Comparison of ENCODE assay signal across 11 cellular contexts in the genomic region with DNA sequence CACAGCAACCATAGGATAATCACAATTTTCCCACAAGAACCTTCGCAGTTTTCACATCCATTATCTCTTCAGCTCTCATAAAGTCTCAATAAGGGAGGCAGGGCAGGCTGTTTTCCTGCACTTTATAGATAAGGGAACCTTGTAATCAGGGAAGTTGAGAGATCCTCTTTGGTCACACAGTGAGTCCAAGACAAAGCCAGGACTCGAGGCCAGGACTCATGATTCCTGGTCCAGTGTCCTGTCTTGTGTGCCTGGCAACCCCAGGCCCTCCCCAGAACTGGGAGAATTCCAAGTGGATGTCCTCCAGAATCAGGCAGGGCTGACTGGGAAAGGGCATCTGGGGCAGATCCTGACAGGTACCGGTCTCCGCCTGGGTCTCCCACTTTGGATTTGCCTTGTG. TPM values are rescaled to one million over a fixed set of nuclear protein-coding genes. Genes with fewer than 3 reads are reported as not detected.
"Had no signal": no experiment of that assay in that cellular context is flagged by ENCODE, and none has a peak within 500 bp of the region (broad histone marks: within the 10 kb centered on the region; RNA-seq: fewer than 3 reads in every experiment).

No MANE protein-coding gene starts in this region.

- H3K27me3 Mint-ChIP-seq: activated naive CD4-positive, alpha-beta T cell treated with anti-CD3 and anti-CD28 coated beads, Interleukin-2, amount 50 U/mL, for 24 hours had no signal

- H3K27ac Mint-ChIP-seq: activated naive CD4-positive, alpha-beta T cell treated with anti-CD3 and anti-CD28 coated beads, Interleukin-2, amount 50 U/mL, for 24 hours had no signal

- H3K9me3 Mint-ChIP-seq: activated naive CD4-positive, alpha-beta T cell treated with anti-CD3 and anti-CD28 coated beads, Interleukin-2, amount 50 U/mL, for 24 hours had no signal

- H3K27me3 ChIP-seq: thyroid gland, uterus had no signal

- H3K4me1 ChIP-seq: uterus had no signal

- ATAC-seq: esophagus mucosa, left colon had no signal

- H3K9me3 ChIP-seq: thyroid gland, uterus had no signal

- H3K4me3 ChIP-seq: thyroid gland, uterus had no signal

- H3K4me3 Mint-ChIP-seq: activated naive CD4-positive, alpha-beta T cell treated with anti-CD3 and anti-CD28 coated beads, Interleukin-2, amount 50 U/mL, for 24 hours had no signal

- H3K4me1 Mint-ChIP-seq: activated naive CD4-positive, alpha-beta T cell treated with anti-CD3 and anti-CD28 coated beads, Interleukin-2, amount 50 U/mL, for 24 hours had no signal

- H3K27ac ChIP-seq: uterus had no signal

- H3K36me3 Mint-ChIP-seq: activated naive CD4-positive, alpha-beta T cell treated with anti-CD3 and anti-CD28 coated beads, Interleukin-2, amount 50 U/mL, for 24 hours had no signal

- DNase-seq: activated effector memory CD4-positive, alpha-beta T cell treated with Interleukin-2 at 50 U/mL for 16 hours; activated T-cell treated with anti-CD3 and anti-CD28 coated beads, Interleukin-2, amount 50 U/mL, for 1 hour; dermis blood vessel endothelial cell; left colon; stimulated activated CD4-positive, alpha-beta T cell treated with anti-CD3 and anti-CD28 coated beads, Interleukin-4, amount 100 ng/mL, for 4 hours; uterus had no signal

- H3K36me3 ChIP-seq: thyroid gland, uterus had no signal

RNA-seq across cellular contexts. Expression of a gene that starts 31.4 kb away (rescaled TPM):
- total RNA-seq: dermis blood vessel endothelial cell; esophagus mucosa; osteocyte; T-helper 1 cell treated with Interleukin-12 subunit alpha and Interleukin-12 subunit beta and Interleukin-4 antibody, amounts not matched to agents 30 ng/mL and 1 ng/mL, for 36 hours; thyroid gland had no signal
